In the genomic region with DNA sequence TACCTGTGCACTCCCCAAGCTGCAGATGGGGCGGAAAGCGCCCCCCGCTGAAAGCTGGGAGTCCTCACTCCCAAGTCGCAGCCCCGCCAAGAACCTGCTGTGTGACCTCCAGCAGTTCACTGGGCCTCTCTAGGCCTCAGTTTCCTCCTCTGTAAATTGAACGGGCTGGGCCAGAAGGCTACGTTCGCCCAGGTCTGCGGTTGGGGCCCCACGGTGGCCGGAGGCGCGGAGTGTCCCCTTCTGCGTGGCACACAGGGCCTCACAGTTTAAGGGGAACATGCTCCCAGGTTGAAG, we compare ENCODE assay signal across 8 cellular contexts. TPM values are rescaled to one million over a fixed set of nuclear protein-coding genes. Genes with fewer than 3 reads are reported as not detected.
DNase-seq lines count a peak whose midpoint lies in the region; ATAC-seq and TF ChIP-seq lines count a peak whose summit lies in the region.

No MANE protein-coding gene starts in this region.

- peaks cover 0 to 30% (median 0%) of the 10 kb centered on the region in 3 donors for H3K36me3 ChIP-seq in tibial nerve

- H3K4me1 Mint-ChIP-seq in activated T-cell treated with anti-CD3 and anti-CD28 coated beads, Interleukin-2, amount 50 U/mL, for 24 hours (ENCODE audit: low read depth), result peaks cover 21% of the 10 kb centered on the region

- no peaks in the 10 kb centered on the region for H3K9me3 ChIP-seq in tibial nerve

- no peak for TF ChIP-seq CTCF in lower leg skin (IDR thresholded peaks at IDR 0.05)
- TF ChIP-seq CTCF in tibial nerve (IDR thresholded peaks at IDR 0.05), result peak in 1 of 5 experiments; percentile 48

- H3K9me3 Mint-ChIP-seq in activated T-cell treated with anti-CD3 and anti-CD28 coated beads, Interleukin-2, amount 50 U/mL, for 24 hours, result no peaks in the 10 kb centered on the region

- no peak for TF ChIP-seq POLR2A in lower leg skin (IDR thresholded peaks at IDR 0.05)
- TF ChIP-seq POLR2A in tibial nerve (IDR thresholded peaks at IDR 0.05), result no peak

- no peak for DNase-seq in activated T-cell treated with anti-CD3 and anti-CD28 coated beads, Interleukin-2, amount 50 U/mL, for 24 hours
- DNase-seq in activated T-cell treated with anti-CD3 and anti-CD28 coated beads for 4 hours (no peak), lower leg skin (ENCODE audit: low spot score in 2 of 2) (no peak), tibial nerve (ENCODE audit: low spot score in 2 of 2) (no peak), cerebellar cortex (ENCODE audit: low spot score) (no peak)
- no peak for DNase-seq in effector CD8-positive, alpha-beta T cell (lab: John Stamatoyannopoulos, UW)

- no peaks in the 10 kb centered on the region for H3K27me3 ChIP-seq in tibial nerve

- ATAC-seq in GM21515 (IDR thresholded peaks at IDR 0.05; ENCODE audit: unreplicated experiment), result no peak

- peaks cover 0 to 32% (median 16%) of the 10 kb centered on the region in 4 donors for H3K4me1 ChIP-seq in tibial nerve

- peaks cover 16% of the 10 kb centered on the region for H3K36me3 Mint-ChIP-seq in activated T-cell treated with anti-CD3 and anti-CD28 coated beads, Interleukin-2, amount 50 U/mL, for 24 hours (ENCODE audit: low read depth)

- H3K4me3 Mint-ChIP-seq in activated T-cell treated with anti-CD3 and anti-CD28 coated beads, Interleukin-2, amount 50 U/mL, for 24 hours, result peak overlapping the region; percentile 82

- no peak for TF ChIP-seq EP300 in tibial nerve (IDR thresholded peaks at IDR 0.05)

- H3K27ac Mint-ChIP-seq in activated T-cell treated with anti-CD3 and anti-CD28 coated beads, Interleukin-2, amount 50 U/mL, for 24 hours, result peak overlapping the region; percentile 77

- no peaks in the 10 kb centered on the region for H3K27me3 Mint-ChIP-seq in activated T-cell treated with anti-CD3 and anti-CD28 coated beads, Interleukin-2, amount 50 U/mL, for 24 hours

- H3K27ac ChIP-seq in angular gyrus (ENCODE audit: low read depth, low read length) (peak overlapping the region; percentile 91), tibial nerve (peak overlapping the region; percentile 86 to 95 (median 90))

- WGBS in lower leg skin, 2 donors, result 11 to 20% methylated on average over 13 to 14 of the region's 14 CpGs
- WGBS in tibial nerve, 2 donors, result 8% methylated on average over 13 of the region's 14 CpGs; no CpG with 5 or more reads in 1 of the 2 donors

- intact Hi-C loops in lower leg skin (cut with DNase I; ENCODE audit: low total_unique reads), result no loop called here

- H3K4me3 ChIP-seq in lower leg skin (ENCODE audit: low read depth, poor library complexity, severe bottlenecking), result peak overlapping the region; percentile 53
- H3K4me3 ChIP-seq in tibial nerve, result peak overlapping the region; percentile 65 to 82 (median 72)

RNA-seq across cellular contexts. Expression of gene GALK1, which starts 0.6 kb away (rescaled TPM):
- total RNA-seq in lower leg skin (10 to 100 TPM; 20.6 to 31.0 (median 28.9) TPM), tibial nerve (10 to 100 TPM; 54.5 to 57.5 (median 55.6) TPM)

RNA-seq across cellular contexts. Expression of gene UNK, which starts 20.2 kb away (rescaled TPM):
- 10 to 100 TPM; 26.5 to 42.5 (median 31.9) TPM for total RNA-seq in lower leg skin
- total RNA-seq in tibial nerve, result 10 to 100 TPM; 30.2 to 53.4 (median 36.2) TPM

RNA-seq across cellular contexts. Expression of gene ITGB4, which starts 43.1 kb away (rescaled TPM):
- 100 to 1,000 TPM; 371 to 689 (median 435) TPM for total RNA-seq in lower leg skin
- total RNA-seq in tibial nerve, result 100 to 1,000 TPM; 211 to 335 (median 233) TPM
